Comparison of ENCODE assay signal across 8 cellular contexts in the genomic region with DNA sequence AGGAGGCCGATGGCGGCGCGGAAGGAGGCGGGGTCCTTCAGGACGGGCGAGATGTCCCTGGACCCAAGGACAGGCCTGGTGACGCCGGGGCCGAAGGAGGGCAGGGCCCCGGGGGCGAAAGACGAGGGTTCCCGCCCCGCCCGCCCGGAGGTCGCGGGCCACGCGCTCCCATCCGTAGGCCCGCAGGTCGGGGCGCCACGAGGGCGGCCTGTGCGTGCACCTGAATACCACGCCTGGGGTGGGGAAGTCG. TPM values are rescaled to one million over a fixed set of nuclear protein-coding genes. Genes with fewer than 3 reads are reported as not detected.
DNase-seq lines count a peak whose midpoint lies in the region; ATAC-seq and TF ChIP-seq lines count a peak whose summit lies in the region.

No MANE protein-coding gene starts in this region.

- POLR2A ChIA-PET in BJ (lab: Charles Lee) = interaction anchor here (0.5 kb wide), 1 partner anchor 35 kb away, joined by 12 read pairs; no protein-coding TSS in a partner anchor

- H3K27me3 Mint-ChIP-seq in T-helper 17 cell = no peaks in the 10 kb centered on the region
- no peaks in the 10 kb centered on the region for H3K27me3 Mint-ChIP-seq in stimulated activated naive CD8-positive, alpha-beta T cell treated with anti-CD3 and anti-CD28 coated beads, Interleukin-15, amount 100 ng/mL, for 72 hours

- peak overlapping the region; percentile 96 for H3K4me3 Mint-ChIP-seq in T-helper 17 cell
- peak overlapping the region; percentile 98 to 99 for H3K4me3 Mint-ChIP-seq in stimulated activated naive CD8-positive, alpha-beta T cell treated with anti-CD3 and anti-CD28 coated beads, Interleukin-15, amount 100 ng/mL, for 72 hours

- CTCF ChIA-PET in BJ (lab: Yijun Ruan, JAX) = interaction anchor here (1.0 to 2.4 kb wide), 5 partner anchors 9 to 74 kb away, joined by 3 to 11 read pairs (median 4); a partner anchor contains a TSS

- no peaks in the 10 kb centered on the region for H3K36me3 Mint-ChIP-seq in T-helper 17 cell (ENCODE audit: low read depth)

- H3K9me3 ChIP-seq in T-helper 17 cell (ENCODE audit: control insufficient read depth, low read length, poor library complexity, severe bottlenecking) (no peaks in the 10 kb centered on the region), right cardiac atrium (ENCODE audit: control insufficient read depth, low read length) (no peaks in the 10 kb centered on the region)

- WGBS in right cardiac atrium = under 1% methylated on average over 30 of the region's 30 CpGs

- H3K27ac Mint-ChIP-seq in T-helper 17 cell = peak overlapping the region; percentile 82
- peak overlapping the region; percentile 98 to 99 for H3K27ac Mint-ChIP-seq in stimulated activated naive CD8-positive, alpha-beta T cell treated with anti-CD3 and anti-CD28 coated beads, Interleukin-15, amount 100 ng/mL, for 72 hours

- H3K9me3 Mint-ChIP-seq in stimulated activated naive CD8-positive, alpha-beta T cell treated with anti-CD3 and anti-CD28 coated beads, Interleukin-15, amount 100 ng/mL, for 72 hours = no peaks in the 10 kb centered on the region

- no peaks in the 10 kb centered on the region for H3K27me3 ChIP-seq in BJ (ENCODE audit: control insufficient read depth, insufficient read depth, low read length)
- H3K27me3 ChIP-seq in right cardiac atrium (ENCODE audit: control insufficient read depth, insufficient read depth) = no peaks in the 10 kb centered on the region

- ATAC-seq in GM21576 (IDR thresholded peaks at IDR 0.05; ENCODE audit: unreplicated experiment) (peak; percentile 7), T-helper 17 cell (no peak), right cardiac atrium (no peak), GM19023 (IDR thresholded peaks at IDR 0.05; ENCODE audit: unreplicated experiment) (no peak)
- ATAC-seq in stimulated activated naive CD8-positive, alpha-beta T cell treated with anti-CD3 and anti-CD28 coated beads, Interleukin-15, amount 100 ng/mL, for 72 hours = no peak

- peaks cover 8% of the 10 kb centered on the region for H3K36me3 ChIP-seq in BJ (ENCODE audit: control insufficient read depth, insufficient read depth, low read length)

- DNase-seq in BJ (ENCODE audit: low read depth) = no peak
- no peak for DNase-seq in T-helper 17 cell
- DNase-seq in right cardiac atrium = no peak
- no peak for DNase-seq in stimulated activated naive CD8-positive, alpha-beta T cell treated with anti-CD3 and anti-CD28 coated beads, Interleukin-15, amount 100 ng/mL, for 72 hours
- no peak for DNase-seq in NOMO-1 treated with DMSO at 0.1 percent for 48 hours (lab: John Stamatoyannopoulos, UW; ENCODE audit: unreplicated experiment)
- no peak for DNase-seq in stimulated activated naive CD4-positive, alpha-beta T cell (lab: John Stamatoyannopoulos, UW)

- peak overlapping the region; percentile 79 for H3K27ac ChIP-seq in right cardiac atrium (ENCODE audit: low read length)

- no peaks in the 10 kb centered on the region for H3K4me1 ChIP-seq in right cardiac atrium (ENCODE audit: control insufficient read depth, insufficient read depth, low read length)

- TF ChIP-seq CTCF in BJ (IDR thresholded peaks at IDR 0.05; ENCODE audit: insufficient read depth, low read depth, low read length) = no peak

- peak overlapping the region; percentile 86 for H3K4me3 ChIP-seq in BJ (ENCODE audit: low read depth, low read length)
- peak overlapping the region; percentile 62 for H3K4me3 ChIP-seq in right cardiac atrium (ENCODE audit: low read length)

- peaks cover 12% of the 10 kb centered on the region for H3K4me1 Mint-ChIP-seq in T-helper 17 cell
- peaks cover 58% of the 10 kb centered on the region for H3K4me1 Mint-ChIP-seq in stimulated activated naive CD8-positive, alpha-beta T cell treated with anti-CD3 and anti-CD28 coated beads, Interleukin-15, amount 100 ng/mL, for 72 hours

- intact Hi-C loops in right cardiac atrium (cut with DNase I) = loop anchor here in 1 of 4 donors (10.0 kb wide), 1 partner anchor 353 kb away; no protein-coding TSS in a partner anchor

RNA-seq across cellular contexts. Expression of a gene that starts 0.2 kb away (rescaled TPM):
- 102 and 152 TPM in 2 replicates for polyA plus RNA-seq in BJ (2011; rRNA removed)
- polyA minus RNA-seq in BJ (2011; rRNA and poly(A)+ RNA removed) = 19.5 and 41.9 TPM in 2 replicates
- 100 to 1,000 TPM; 130 to 158 TPM for total RNA-seq in T-helper 17 cell
- 10 to 100 TPM; 40.8 to 65.8 (median 50.7) TPM for total RNA-seq in right cardiac atrium
- polyA plus RNA-seq in right cardiac atrium = 82.0 TPM

RNA-seq across cellular contexts. Expression of a gene that starts 7.9 kb away (rescaled TPM):
- 2.2 and 2.4 TPM in 2 replicates for polyA plus RNA-seq in BJ (2011; rRNA removed)
- polyA minus RNA-seq in BJ (2011; rRNA and poly(A)+ RNA removed) = 4.2 and 4.3 TPM in 2 replicates
- total RNA-seq in T-helper 17 cell = 1 to 10 TPM in 1 of 2 donors, under 1 TPM in 1; 0.42 to 1.3 TPM
- total RNA-seq in right cardiac atrium = 1 to 10 TPM in 2 of 4 donors, under 1 TPM in 2; 0.57 to 3.1 (median 1.1) TPM
- polyA plus RNA-seq in right cardiac atrium = 0.27 TPM

RNA-seq across cellular contexts. Expression of a gene that starts 26.5 kb away (rescaled TPM):
- polyA plus RNA-seq in BJ (2011; rRNA removed) (58.1 and 139 TPM in 2 replicates), right cardiac atrium (37.3 TPM)
- 94.7 and 111 TPM in 2 replicates for polyA minus RNA-seq in BJ (2011; rRNA and poly(A)+ RNA removed)
- total RNA-seq in T-helper 17 cell (100 to 1,000 TPM; 272 to 318 TPM), right cardiac atrium (10 to 100 TPM; 21.7 to 45.6 (median 29.8) TPM)

RNA-seq across cellular contexts. Expression of a gene that starts 45.2 kb away (rescaled TPM):
- polyA plus RNA-seq in BJ (2011; rRNA removed) (6.3 and 9.7 TPM in 2 replicates), right cardiac atrium (21.0 TPM)
- polyA minus RNA-seq in BJ (2011; rRNA and poly(A)+ RNA removed) = 3.5 and 5.0 TPM in 2 replicates
- total RNA-seq in T-helper 17 cell (10 to 100 TPM; 37.2 to 38.6 TPM), right cardiac atrium (10 to 100 TPM; 17.6 to 22.3 (median 18.8) TPM)

RNA-seq across cellular contexts. Expression of a gene that starts 45.4 kb away (rescaled TPM):
- 84.8 and 116 TPM in 2 replicates for polyA plus RNA-seq in BJ (2011; rRNA removed)
- 28.9 and 47.4 TPM in 2 replicates for polyA minus RNA-seq in BJ (2011; rRNA and poly(A)+ RNA removed)
- 10 to 100 TPM; 33.5 to 43.0 TPM for total RNA-seq in T-helper 17 cell
- 10 to 100 TPM; 45.5 to 61.5 (median 55.0) TPM for total RNA-seq in right cardiac atrium
- polyA plus RNA-seq in right cardiac atrium = 43.7 TPM

Comparison
In these comparisons a context has a peak if more than half of its experiments do, and no peak if none do; other contexts are left out.
1. RNA of a gene that starts 26.5 kb away (total RNA-seq): 272 to 318 TPM in T-helper 17 cell; 21.7 to 45.6 TPM in right cardiac atrium; every median in the first group is over 4 times any median in the second.